Comparison of ENCODE assay signal across 23 cellular contexts in the genomic region with DNA sequence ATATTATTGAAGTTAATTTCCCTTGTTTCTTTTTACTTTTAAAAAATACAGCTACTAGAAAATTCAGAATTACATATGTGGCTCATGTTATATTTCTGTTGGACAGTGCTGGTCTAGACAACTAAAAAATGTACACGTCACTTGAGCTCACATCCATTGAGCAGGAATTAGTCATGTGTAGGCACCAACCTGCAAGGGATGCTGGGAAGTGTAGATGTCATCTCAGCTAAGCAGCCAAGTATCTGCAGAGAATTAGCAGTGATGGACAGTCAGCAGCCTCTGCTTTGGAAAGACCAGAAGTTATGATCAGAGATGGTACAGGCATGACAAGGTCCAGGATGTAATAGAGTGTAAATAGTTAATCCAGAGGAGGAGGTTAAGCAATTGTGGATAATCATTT.
"Had no signal": no experiment of that assay in that cellular context is flagged by ENCODE, and none has a peak within 500 bp of the region (broad histone marks: within the 10 kb centered on the region; RNA-seq: fewer than 3 reads in every experiment).

No MANE protein-coding gene starts in this region.

- H3K4me1 ChIP-seq: uterus had no signal

- H3K4me1 Mint-ChIP-seq: activated CD4-positive, alpha-beta memory T cell treated with anti-CD3 and anti-CD28 coated beads, Interleukin-2, amount 10 ng/mL, durations not matched to agents 7 days and 5 days; activated naive CD8-positive, alpha-beta T cell treated with anti-CD3 and anti-CD28 coated beads for 36 hours; activated T-helper 17 cell treated with anti-CD3 and anti-CD28 coated beads, Interleukin-2, amount 50 U/mL, for 72 hours; naive thymus-derived CD4-positive, alpha-beta T cell had no signal

- H3K27me3 ChIP-seq: cardiac muscle cell, neural progenitor cell, right atrium auricular region, tibial nerve, uterus had no signal

- H3K27ac Mint-ChIP-seq: activated CD4-positive, alpha-beta memory T cell treated with anti-CD3 and anti-CD28 coated beads, Interleukin-2, amount 10 ng/mL, durations not matched to agents 7 days and 5 days; activated naive CD8-positive, alpha-beta T cell treated with anti-CD3 and anti-CD28 coated beads for 36 hours; activated T-helper 17 cell treated with anti-CD3 and anti-CD28 coated beads, Interleukin-2, amount 50 U/mL, for 72 hours; dendritic cell treated with granulocyte-macrophage colony-stimulating factor and Interleukin-4, amounts not matched to agents 40 ng/mL and 50 ng/mL, for 4 days; naive thymus-derived CD4-positive, alpha-beta T cell; neural progenitor cell had no signal

- DNase-seq: activated CD4-positive, alpha-beta memory T cell treated with anti-CD3 and anti-CD28 coated beads, Interleukin-2, amount 10 ng/mL, durations not matched to agents 7 days and 5 days; activated CD4-positive, alpha-beta T cell treated with anti-CD3 and anti-CD28 coated beads for 48 hours; activated CD4-positive, CD25-positive, alpha-beta regulatory T cell; activated naive CD4-positive, alpha-beta T cell; activated naive CD8-positive, alpha-beta T cell treated with anti-CD3 and anti-CD28 coated beads for 36 hours; activated T-cell treated with anti-CD3 and anti-CD28 coated beads, Interleukin-2, amount 50 U/mL, for 1 hour; amniotic stem cell; effector CD8-positive, alpha-beta T cell; left cardiac atrium; mesendoderm; naive thymus-derived CD4-positive, alpha-beta T cell; stimulated activated CD4-positive, alpha-beta T cell treated with anti-CD3 and anti-CD28 coated beads, Interleukin-15, amount 100 ng/mL, for 24 hours; stimulated activated CD4-positive, alpha-beta T cell treated with anti-CD3 and anti-CD28 coated beads, Interleukin-2, amount 100 ng/mL, for 48 hours; uterus had no signal

- H2AFZ ChIP-seq: neural progenitor cell had no signal

- ATAC-seq: activated T-helper 17 cell treated with anti-CD3 and anti-CD28 coated beads, Interleukin-2, amount 50 U/mL, for 72 hours; left cardiac atrium; naive thymus-derived CD4-positive, alpha-beta T cell had no signal

- H3K36me3 Mint-ChIP-seq: activated naive CD8-positive, alpha-beta T cell treated with anti-CD3 and anti-CD28 coated beads for 36 hours; naive thymus-derived CD4-positive, alpha-beta T cell; neural progenitor cell had no signal

- H3K4me2 ChIP-seq: neural progenitor cell had no signal

- H3K9me3 Mint-ChIP-seq: activated CD4-positive, alpha-beta memory T cell treated with anti-CD3 and anti-CD28 coated beads, Interleukin-2, amount 10 ng/mL, durations not matched to agents 7 days and 5 days; activated naive CD8-positive, alpha-beta T cell treated with anti-CD3 and anti-CD28 coated beads for 36 hours; activated T-helper 17 cell treated with anti-CD3 and anti-CD28 coated beads, Interleukin-2, amount 50 U/mL, for 72 hours; dendritic cell treated with granulocyte-macrophage colony-stimulating factor and Interleukin-4, amounts not matched to agents 40 ng/mL and 50 ng/mL, for 4 days; neural progenitor cell; stimulated activated naive CD8-positive, alpha-beta T cell treated with anti-CD3 and anti-CD28 coated beads, Interleukin-15, Interleukin-2, amounts not matched to agents 100 ng/mL and 50 ng/mL, for 24 hours had no signal

- H3K27ac ChIP-seq: cardiac muscle cell, esophagus muscularis mucosa, neural progenitor cell, right atrium auricular region, tibial nerve, uterus had no signal

- H3K4me3 ChIP-seq: cardiac muscle cell, esophagus muscularis mucosa, neural progenitor cell, prostate gland, right atrium auricular region, tibial nerve, uterus had no signal

- H3K9me3 ChIP-seq: esophagus muscularis mucosa, prostate gland, right atrium auricular region, uterus had no signal

- H3K4me3 Mint-ChIP-seq: activated CD4-positive, alpha-beta memory T cell treated with anti-CD3 and anti-CD28 coated beads, Interleukin-2, amount 10 ng/mL, durations not matched to agents 7 days and 5 days; activated naive CD8-positive, alpha-beta T cell treated with anti-CD3 and anti-CD28 coated beads for 36 hours; activated T-helper 17 cell treated with anti-CD3 and anti-CD28 coated beads, Interleukin-2, amount 50 U/mL, for 72 hours; dendritic cell treated with granulocyte-macrophage colony-stimulating factor and Interleukin-4, amounts not matched to agents 40 ng/mL and 50 ng/mL, for 4 days; naive thymus-derived CD4-positive, alpha-beta T cell; neural progenitor cell; stimulated activated naive CD8-positive, alpha-beta T cell treated with anti-CD3 and anti-CD28 coated beads, Interleukin-15, Interleukin-2, amounts not matched to agents 100 ng/mL and 50 ng/mL, for 24 hours had no signal

- H3K36me3 ChIP-seq: cardiac muscle cell, esophagus muscularis mucosa, neural progenitor cell, prostate gland, right atrium auricular region, tibial nerve, uterus had no signal

- H3K9ac ChIP-seq: neural progenitor cell had no signal
